In genomic region chr12:117119592-117120198, GRCh38 we compare ENCODE assay signal across 8 cellular contexts. TPM values are rescaled to one million over a fixed set of nuclear protein-coding genes. Genes with fewer than 3 reads are reported as not detected.
DNase-seq lines count a peak whose midpoint lies in the region; ATAC-seq lines count a peak whose summit lies in the region.

No MANE protein-coding gene starts in this region.

- no peak overlapping the region for H3K27ac Mint-ChIP-seq in natural killer cell treated with Interleukin-12 subunit alpha and Interleukin-12 subunit beta and Interleukin-15 and Interleukin-18, amount 100 ng/mL, for 72 hours

- peaks cover 0 to 7% of the 10 kb centered on the region in 2 donors for H3K4me1 Mint-ChIP-seq in natural killer cell treated with Interleukin-12 subunit alpha and Interleukin-12 subunit beta and Interleukin-15 and Interleukin-18, amount 100 ng/mL, for 72 hours (ENCODE audit: low read depth in 2 of 2)

- peak; percentile 58 to 65 for ATAC-seq in natural killer cell treated with Interleukin-12 subunit alpha and Interleukin-12 subunit beta and Interleukin-15 and Interleukin-18, amount 100 ng/mL, for 72 hours
- ATAC-seq in HG03342 (IDR thresholded peaks at IDR 0.05; ENCODE audit: unreplicated experiment) (no peak), HG03097 (IDR thresholded peaks at IDR 0.05; ENCODE audit: low FRiP score, unreplicated experiment) (no peak)

- no peaks in the 10 kb centered on the region for H3K27me3 Mint-ChIP-seq in natural killer cell treated with Interleukin-12 subunit alpha and Interleukin-12 subunit beta and Interleukin-15 and Interleukin-18, amount 100 ng/mL, for 72 hours

- H3K9me3 Mint-ChIP-seq in natural killer cell treated with Interleukin-12 subunit alpha and Interleukin-12 subunit beta and Interleukin-15 and Interleukin-18, amount 100 ng/mL, for 72 hours = no peaks in the 10 kb centered on the region

- H3K36me3 Mint-ChIP-seq in natural killer cell treated with Interleukin-12 subunit alpha and Interleukin-12 subunit beta and Interleukin-15 and Interleukin-18, amount 100 ng/mL, for 72 hours = no peaks in the 10 kb centered on the region

- DNase-seq in EH (ENCODE audit: low read depth) (peak; percentile 35), HuH-7 (ENCODE audit: low spot score) (peak; percentile 56), SHP77 treated with DMSO at 0.1 percent for 48 hours (lab: John Stamatoyannopoulos, UW) (peak; percentile 84), dedifferentiated amniotic fluid mesenchymal stem cell (ENCODE audit: extremely low spot score) (no peak)
- DNase-seq in effector CD8-positive, alpha-beta T cell (lab: John Stamatoyannopoulos, UW) = peak; percentile 2
- no peak for DNase-seq in natural killer cell treated with Interleukin-12 subunit alpha and Interleukin-12 subunit beta and Interleukin-15 and Interleukin-18, amount 100 ng/mL, for 72 hours (ENCODE audit: low spot score)

- H3K4me3 Mint-ChIP-seq in natural killer cell treated with Interleukin-12 subunit alpha and Interleukin-12 subunit beta and Interleukin-15 and Interleukin-18, amount 100 ng/mL, for 72 hours = no peak overlapping the region

RNA-seq across cellular contexts. Expression of gene TESC, which starts 20.5 kb away (rescaled TPM):
- 10 to 100 TPM; 80.5 to 96.9 TPM for total RNA-seq in natural killer cell treated with Interleukin-12 subunit alpha and Interleukin-12 subunit beta and Interleukin-15 and Interleukin-18, amount 100 ng/mL, for 72 hours

Comparison
In these comparisons a context has a peak if more than half of its experiments do, and no peak if none do; other contexts are left out.
1. DNase-seq: peak in EH (single experiment), HuH-7 (single experiment), SHP77 treated with DMSO at 0.1 percent for 48 hours (single experiment) and effector CD8-positive, alpha-beta T cell (single experiment); none in natural killer cell treated with Interleukin-12 subunit alpha and Interleukin-12 subunit beta and Interleukin-15 and Interleukin-18, amount 100 ng/mL, for 72 hours (single experiment) and dedifferentiated amniotic fluid mesenchymal stem cell (single experiment).
2. ATAC-seq: peak in natural killer cell treated with Interleukin-12 subunit alpha and Interleukin-12 subunit beta and Interleukin-15 and Interleukin-18, amount 100 ng/mL, for 72 hours (2 of 2); none in HG03342 (single experiment) and HG03097 (single experiment).